9 cellular contexts compared by ENCODE assay signal in genomic region chrX:49308604-49309269, GRCh38. TPM values are rescaled to one million over a fixed set of nuclear protein-coding genes. Genes with fewer than 3 reads are reported as not detected.
DNase-seq lines count a peak whose midpoint lies in the region; ATAC-seq, FAIRE-seq and TF ChIP-seq lines count a peak whose summit lies in the region.
"Had no signal": no experiment of that assay in that cellular context is flagged by ENCODE, and none has a peak within 500 bp of the region (broad histone marks: within the 10 kb centered on the region; RNA-seq: fewer than 3 reads in every experiment).

No MANE protein-coding gene starts in this region.

- no peak for TF ChIP-seq POLR2A in A549 (IDR thresholded peaks at IDR 0.05; ENCODE audit: low read length)

- no peak; a peak in 1 of 6 replicates for ATAC-seq in A549
- no peak for ATAC-seq in GM18909 (IDR thresholded peaks at IDR 0.05; ENCODE audit: poor library complexity, unreplicated experiment)
- no peak for ATAC-seq in GM21390 (IDR thresholded peaks at IDR 0.05; ENCODE audit: unreplicated experiment)

- WGBS in A549 (ENCODE audit: missing lambda C conversion rate), result 75% methylated on average over 15 of the region's 15 CpGs
- WGBS in mesenchymal stem cell, result 94% methylated on average over 15 of the region's 15 CpGs

- no peak overlapping the region for H2AK5ac ChIP-seq in mesenchymal stem cell (ENCODE audit: low read length, severe bottlenecking)

- no peaks in the 10 kb centered on the region for H3K79me1 ChIP-seq in mesenchymal stem cell (replicated peaks; ENCODE audit: low read length, poor library complexity, severe bottlenecking)

- H3K9ac ChIP-seq in mesenchymal stem cell (ENCODE audit: low read length), result peak overlapping the region; percentile 84

- no peak overlapping the region for H2BK15ac ChIP-seq in mesenchymal stem cell (ENCODE audit: low read depth, poor library complexity, severe bottlenecking)

- peaks cover 15% of the 10 kb centered on the region for H3K4me1 Mint-ChIP-seq in MCF 10A (ENCODE audit: insufficient read depth, unreplicated experiment)

- no peak overlapping the region for H2BK5ac ChIP-seq in mesenchymal stem cell (ENCODE audit: low read depth, low read length, poor library complexity, severe bottlenecking)

- H3K27me3 Mint-ChIP-seq in MCF 10A (ENCODE audit: insufficient read depth, unreplicated experiment), result peaks cover 13% of the 10 kb centered on the region

- CTCF ChIA-PET in A549 (lab: Yijun Ruan, JAX) (interaction anchor here (0.9 kb wide), 1 partner anchor 446 kb away, joined by 3 read pairs; no protein-coding TSS in a partner anchor), MCF 10A (lab: Yijun Ruan, JAX) (interaction anchor here (0.5 to 0.6 kb wide), 2 partner anchors 17 to 1687 kb away, joined by 3 to 4 read pairs; no protein-coding TSS in a partner anchor)

- H3K27ac ChIP-seq in A549 (no peak overlapping the region), mesenchymal stem cell (ENCODE audit: low read length, poor library complexity, severe bottlenecking) (no peak overlapping the region)

- no peaks in the 10 kb centered on the region for H3K36me3 Mint-ChIP-seq in MCF 10A (ENCODE audit: insufficient read depth, unreplicated experiment)

- no peaks in the 10 kb centered on the region for H3K4me1 ChIP-seq in A549
- peaks cover 2% of the 10 kb centered on the region for H3K4me1 ChIP-seq in mesenchymal stem cell (ENCODE audit: control insufficient read depth, insufficient read depth, low read depth, low read length)

- H3K4me3 ChIP-seq in A549 (no peak overlapping the region), MG63 (peak overlapping the region; percentile 12), mesenchymal stem cell (ENCODE audit: insufficient read depth in 1 of 2, low read depth in 1 of 2, low read length in 2 of 2) (peak overlapping the region in 1 of 2 experiments; percentile 72)

- H3K27me3 ChIP-seq in MG63, result no peaks in the 10 kb centered on the region
- peaks cover 0 to 62% of the 10 kb centered on the region in 2 experiments for H3K27me3 ChIP-seq in mesenchymal stem cell (ENCODE audit: control insufficient read depth in 1 of 2, insufficient read depth in 1 of 2, low read length in 2 of 2)

- intact Hi-C loops in MCF 10A (cut with micrococcal nuclease), result no loop called here

- no peak overlapping the region for H3K4ac ChIP-seq in mesenchymal stem cell (ENCODE audit: low read depth in 1 of 2, low read length in 2 of 2)

- H3K36me3 ChIP-seq in MG63 (no peaks in the 10 kb centered on the region), mesenchymal stem cell (ENCODE audit: control insufficient read depth in 1 of 2, insufficient read depth in 2 of 2, low read depth in 1 of 2, low read length in 2 of 2) (no peaks in the 10 kb centered on the region)

- H3K18ac ChIP-seq in mesenchymal stem cell (ENCODE audit: low read depth in 1 of 2, low read length in 2 of 2), result no peak overlapping the region

- peak overlapping the region; percentile 77 for H3K27ac Mint-ChIP-seq in MCF 10A (ENCODE audit: low read depth, unreplicated experiment)

- H2BK12ac ChIP-seq in mesenchymal stem cell (ENCODE audit: low read length in 2 of 2), result no peak overlapping the region

- no peak overlapping the region for H2AFZ ChIP-seq in mesenchymal stem cell (ENCODE audit: low read depth, low read length)

- H3K4me2 ChIP-seq in A549 (peak overlapping the region; percentile 51; the same call in 1 of the 3 replicates), mesenchymal stem cell (ENCODE audit: low read length, poor library complexity, severe bottlenecking) (no peak overlapping the region)

- no peaks in the 10 kb centered on the region for H3K9me3 Mint-ChIP-seq in MCF 10A (ENCODE audit: unreplicated experiment)

- peak overlapping the region in 1 of 2 experiments; percentile 65 for H3K14ac ChIP-seq in mesenchymal stem cell (ENCODE audit: low read length in 2 of 2)

- H4K8ac ChIP-seq in mesenchymal stem cell (ENCODE audit: low read length), result peak overlapping the region; percentile 37

- no peak overlapping the region for H4K91ac ChIP-seq in mesenchymal stem cell (ENCODE audit: low read length)

- peak overlapping the region; percentile 41 for H3K4me3 Mint-ChIP-seq in MCF 10A (ENCODE audit: unreplicated experiment)

- DNase-seq in A549 (ENCODE audit: low read depth in 1 of 2, low spot score in 1 of 2) (no peak), MG63 (no peak), MCF 10A (ENCODE audit: unreplicated experiment) (no peak), mesenchymal stem cell (peak; percentile 14), frontal cortex (ENCODE audit: low spot score in 2 of 2) (no peak), NCI-H187 treated with DMSO at 0.1 percent for 48 hours (lab: John Stamatoyannopoulos, UW) (no peak)

- H3K23ac ChIP-seq in mesenchymal stem cell (ENCODE audit: low read length in 2 of 2), result no peak overlapping the region

- no TSS peak for BruUV-seq in MCF 10A (replicated peaks; lab: Mats Ljungman, UMichigan)

- no peak for TF ChIP-seq EP300 in A549 (IDR thresholded peaks at IDR 0.05)

- FAIRE-seq in A549 (lab: Jason Lieb, UNC) (no peak), frontal cortex (lab: Jason Lieb, UNC) (no peak)
- FAIRE-seq: TTC549 had no signal

- H3K9me3 ChIP-seq in A549 (no peaks in the 10 kb centered on the region), MG63 (no peaks in the 10 kb centered on the region), mesenchymal stem cell (ENCODE audit: control insufficient read depth, low read length) (no peaks in the 10 kb centered on the region)

- no peak overlapping the region for H2BK120ac ChIP-seq in mesenchymal stem cell (ENCODE audit: low read depth, low read length)

- POLR2A ChIA-PET in A549 (lab: Yijun Ruan, JAX) (no interaction called here), MCF 10A (lab: Yijun Ruan, JAX) (no interaction called here)

- TF ChIP-seq RAD21 in A549 (conservative IDR thresholded peaks at IDR 0.05 in 1 of 2, IDR thresholded peaks at IDR 0.05 in 1 of 2), result no peak

- TF ChIP-seq CTCF in A549 (IDR thresholded peaks at IDR 0.05) (no peak), MCF 10A (IDR thresholded peaks at IDR 0.05; ENCODE audit: unreplicated experiment) (no peak)

TF ChIP-seq in A549, 52 proteins besides CTCF, POLR2A, EP300 and RAD21 (continues in another document):
- TF ChIP-seq EHF (CRISPR knock-in tag; IDR thresholded peaks at IDR 0.05) (no peak), POLR2AphosphoS2 (conservative IDR thresholded peaks at IDR 0.05; ENCODE audit: low read length) (no peak), FOSL2 (IDR thresholded peaks at IDR 0.05) (no peak), FOSL2 (CRISPR knock-in tag; IDR thresholded peaks at IDR 0.05) (no peak)

RNA-seq across cellular contexts. Expression of gene GAGE10, which starts 5.3 kb away (rescaled TPM):
- polyA plus RNA-seq in A549 (2011; rRNA removed), result not detected in 2 replicates
- polyA plus RNA-seq in A549 (2012; cell fraction: cytosol; rRNA removed), result not detected in 2 replicates
- polyA plus RNA-seq in A549 (2012; cell fraction: nucleus; rRNA removed), result not detected in 2 replicates
- polyA plus RNA-seq in A549 (2017; fragmentation: RNase III; extraction: RNeasy Plus Mini Kit Qiagen cat#74134 plus additional on column Dnase treatment), result not detected in 3 replicates
- not detected in 2 replicates for polyA minus RNA-seq in A549 (2011; rRNA and poly(A)+ RNA removed)
- not detected in 2 replicates for total RNA-seq in MG63 (2014; rRNA removed; shearing (Covaris generic); ENCODE audit: low replicate concordance)
- not detected in 2 replicates for total RNA-seq in MCF 10A (2022)
- not detected for polyA plus RNA-seq in mesenchymal stem cell (2013, experiment 1 of 2)
- polyA plus RNA-seq in mesenchymal stem cell (2013, experiment 2 of 2), result not detected
- not detected for total RNA-seq in frontal cortex

RNA-seq across cellular contexts. Expression of gene GAGE12J, which starts 13.1 kb away (rescaled TPM):
- not detected in 2 replicates for polyA plus RNA-seq in A549 (2011; rRNA removed)
- polyA plus RNA-seq in A549 (2012; cell fraction: cytosol; rRNA removed), result not detected in 2 replicates
- not detected in 2 replicates for polyA plus RNA-seq in A549 (2012; cell fraction: nucleus; rRNA removed)
- polyA plus RNA-seq in A549 (2017; fragmentation: RNase III; extraction: RNeasy Plus Mini Kit Qiagen cat#74134 plus additional on column Dnase treatment), result not detected in 3 replicates
- polyA minus RNA-seq in A549 (2011; rRNA and poly(A)+ RNA removed), result not detected in 2 replicates
- not detected in 2 replicates for total RNA-seq in MG63 (2014; rRNA removed; shearing (Covaris generic); ENCODE audit: low replicate concordance)
- total RNA-seq in MCF 10A (2022), result not detected in 2 replicates
- polyA plus RNA-seq in mesenchymal stem cell (2013, experiment 1 of 2), result not detected
- polyA plus RNA-seq in mesenchymal stem cell (2013, experiment 2 of 2), result not detected
- total RNA-seq in frontal cortex, result not detected

RNA-seq across cellular contexts. Expression of gene GAGE13, which starts 22.6 kb away (rescaled TPM):
- polyA plus RNA-seq in A549 (2011; rRNA removed) (not detected in 2 replicates), A549 (2017; fragmentation: RNase III; extraction: RNeasy Plus Mini Kit Qiagen cat#74134 plus additional on column Dnase treatment) (not detected in 3 replicates)
- polyA plus RNA-seq in A549 (2012; cell fraction: cytosol; rRNA removed), result not detected in 2 replicates
- polyA plus RNA-seq in A549 (2012; cell fraction: nucleus; rRNA removed), result not detected in 2 replicates
- polyA minus RNA-seq in A549 (2011; rRNA and poly(A)+ RNA removed), result not detected in 2 replicates
- not detected in 2 replicates for total RNA-seq in MG63 (2014; rRNA removed; shearing (Covaris generic); ENCODE audit: low replicate concordance)
- total RNA-seq in MCF 10A (2022) (not detected in 2 replicates), frontal cortex (not detected)
- not detected for polyA plus RNA-seq in mesenchymal stem cell (2013, experiment 1 of 2)
- not detected for polyA plus RNA-seq in mesenchymal stem cell (2013, experiment 2 of 2)

RNA-seq across cellular contexts. Expression of gene PPP1R3F, which starts 39.1 kb away (rescaled TPM):
- polyA plus RNA-seq in A549 (2011; rRNA removed) (2.7 and 3.0 TPM in 2 replicates), A549 (2017; fragmentation: RNase III; extraction: RNeasy Plus Mini Kit Qiagen cat#74134 plus additional on column Dnase treatment) (3.5 to 6.1 TPM (median 5.2 TPM) in 3 replicates)
- 1.9 and 2.7 TPM in 2 replicates for polyA plus RNA-seq in A549 (2012; cell fraction: cytosol; rRNA removed)
- polyA plus RNA-seq in A549 (2012; cell fraction: nucleus; rRNA removed), result 3.5 and 3.7 TPM in 2 replicates
- 1.8 and 2.4 TPM in 2 replicates for polyA minus RNA-seq in A549 (2011; rRNA and poly(A)+ RNA removed)
- 3.2 and 7.6 TPM in 2 replicates for total RNA-seq in MG63 (2014; rRNA removed; shearing (Covaris generic); ENCODE audit: low replicate concordance)
- total RNA-seq in MCF 10A (2022) (7.0 and 9.1 TPM in 2 replicates), frontal cortex (17.1 TPM)
- 2.2 TPM for polyA plus RNA-seq in mesenchymal stem cell (2013, experiment 1 of 2)
- polyA plus RNA-seq in mesenchymal stem cell (2013, experiment 2 of 2), result 1.3 TPM

RNA-seq across cellular contexts. Expression of gene FOXP3, which starts 44.2 kb away (rescaled TPM):
- polyA plus RNA-seq in A549 (2011; rRNA removed), result 0.13 and 0.21 TPM in 2 replicates
- 0.05 and 0.12 TPM in 2 replicates for polyA plus RNA-seq in A549 (2012; cell fraction: cytosol; rRNA removed)
- polyA plus RNA-seq in A549 (2012; cell fraction: nucleus; rRNA removed), result 0.07 and 0.11 TPM in 2 replicates
- polyA plus RNA-seq in A549 (2017; fragmentation: RNase III; extraction: RNeasy Plus Mini Kit Qiagen cat#74134 plus additional on column Dnase treatment), result 0.04 to 0.13 TPM (median 0.13 TPM) in 3 replicates
- polyA minus RNA-seq in A549 (2011; rRNA and poly(A)+ RNA removed), result 0.12 and 0.29 TPM in 2 replicates
- not detected in 2 replicates for total RNA-seq in MG63 (2014; rRNA removed; shearing (Covaris generic); ENCODE audit: low replicate concordance)
- 0.26 and 0.32 TPM in 2 replicates for total RNA-seq in MCF 10A (2022)
- polyA plus RNA-seq in mesenchymal stem cell (2013, experiment 1 of 2), result 0.06 TPM
- polyA plus RNA-seq in mesenchymal stem cell (2013, experiment 2 of 2), result 0.04 TPM
- not detected for total RNA-seq in frontal cortex
